19 cellular contexts compared by ENCODE assay signal in the genomic region with DNA sequence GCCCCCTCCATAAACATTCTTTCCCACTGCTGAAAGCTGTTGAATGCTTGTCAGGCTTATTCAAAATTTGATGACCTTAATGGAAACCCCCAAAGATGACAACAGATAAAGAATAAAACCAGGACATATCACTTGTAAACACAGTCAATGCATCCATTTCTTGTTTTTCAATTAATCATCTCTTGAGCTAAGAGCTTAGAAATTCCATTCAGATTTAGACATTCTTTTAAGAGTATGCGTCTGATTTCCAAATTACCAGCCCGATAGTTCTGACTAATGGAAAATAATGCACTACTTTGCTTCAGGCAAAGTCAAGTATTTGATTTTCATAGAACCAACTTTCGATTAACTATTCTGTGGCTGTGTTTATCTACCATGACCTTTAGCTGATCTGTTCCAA.
DNase-seq lines count a peak whose midpoint lies in the region; ATAC-seq, FAIRE-seq and TF ChIP-seq lines count a peak whose summit lies in the region.
"Had no signal": no experiment of that assay in that cellular context is flagged by ENCODE, and none has a peak within 500 bp of the region (broad histone marks: within the 10 kb centered on the region; RNA-seq: fewer than 3 reads in every experiment).

No MANE protein-coding gene starts in this region.

- peak; percentile 66 for FAIRE-seq in bronchial epithelial cell (lab: Jason Lieb, UNC)
- FAIRE-seq: K562 had no signal

- no peaks in the 10 kb centered on the region for H3K9me2 ChIP-seq in PC-9 (ENCODE audit: insufficient read depth)

- H3K9me3 Mint-ChIP-seq in activated CD8-positive, alpha-beta T cell treated with anti-CD3 and anti-CD28 coated beads for 36 hours: peaks cover 5% of the 10 kb centered on the region
- H3K9me3 Mint-ChIP-seq in activated CD8-positive, alpha-beta T cell treated with anti-CD3 and anti-CD28 coated beads, Interleukin-2, amount 10 ng/mL, durations not matched to agents 7 days and 5 days (ENCODE audit: insufficient read depth): peaks cover 12% of the 10 kb centered on the region
- peaks cover 11% of the 10 kb centered on the region for H3K9me3 Mint-ChIP-seq in osteocyte (ENCODE audit: unreplicated experiment)
- H3K9me3 Mint-ChIP-seq: natural killer cell had no signal

- H3K4me1 Mint-ChIP-seq in activated CD8-positive, alpha-beta T cell treated with anti-CD3 and anti-CD28 coated beads for 36 hours (ENCODE audit: low read depth): peaks cover 43% of the 10 kb centered on the region
- peaks cover 2% of the 10 kb centered on the region for H3K4me1 Mint-ChIP-seq in activated CD8-positive, alpha-beta T cell treated with anti-CD3 and anti-CD28 coated beads, Interleukin-2, amount 10 ng/mL, durations not matched to agents 7 days and 5 days (ENCODE audit: low read depth)
- peaks cover 40% of the 10 kb centered on the region for H3K4me1 Mint-ChIP-seq in osteocyte (ENCODE audit: unreplicated experiment)

- H3K27ac Mint-ChIP-seq in activated CD8-positive, alpha-beta T cell treated with anti-CD3 and anti-CD28 coated beads for 36 hours: peak overlapping the region; percentile 81
- H3K27ac Mint-ChIP-seq in activated CD8-positive, alpha-beta T cell treated with anti-CD3 and anti-CD28 coated beads, Interleukin-2, amount 10 ng/mL, durations not matched to agents 7 days and 5 days: no peak overlapping the region
- H3K27ac Mint-ChIP-seq in osteocyte (ENCODE audit: unreplicated experiment): peak overlapping the region; percentile 81
- H3K27ac Mint-ChIP-seq: natural killer cell had no signal

- H3K36me3 ChIP-seq in PC-9 (ENCODE audit: low read depth) (0 out of 2 replicates have a peak, but pooled peaks cover 8% of the 10 kb centered on the region), bronchial epithelial cell (ENCODE audit: control insufficient read depth, insufficient read depth, low read length) (no peaks in the 10 kb centered on the region)
- H3K36me3 ChIP-seq: esophagus muscularis mucosa, thyroid gland had no signal

- TF ChIP-seq CTCF in activated CD8-positive, alpha-beta T cell treated with anti-CD3 and anti-CD28 coated beads for 36 hours (IDR thresholded peaks at IDR 0.05): no peak
- no peak for TF ChIP-seq CTCF in PC-9 (conservative IDR thresholded peaks at IDR 0.05)
- no peak for TF ChIP-seq CTCF in bronchial epithelial cell (IDR thresholded peaks at IDR 0.05; ENCODE audit: insufficient read depth, low read length, severe bottlenecking)
- no peak for TF ChIP-seq CTCF in osteocyte (IDR thresholded peaks at IDR 0.05)

- peaks cover 5% of the 10 kb centered on the region; the same call in 1 of the 2 replicates for H3K9me3 ChIP-seq in PC-9 (ENCODE audit: insufficient read depth, low read depth)
- H3K9me3 ChIP-seq: esophagus muscularis mucosa, psoas muscle, thyroid gland had no signal

- no peaks in the 10 kb centered on the region for H4K20me1 ChIP-seq in PC-9 (ENCODE audit: insufficient read depth)

- intact Hi-C loops in activated CD8-positive, alpha-beta T cell treated with anti-CD3 and anti-CD28 coated beads for 36 hours (cut with micrococcal nuclease): no loop called here
- intact Hi-C loops in PC-9 (cut with micrococcal nuclease; ENCODE audit: unreplicated experiment): loop anchor here (5.0 kb wide), 1 partner anchor 33 kb away; no protein-coding TSS in a partner anchor

- H3K4me2 ChIP-seq in PC-9: peak overlapping the region; percentile 29; the same call in 1 of the 2 replicates

- H3K36me3 Mint-ChIP-seq in activated CD8-positive, alpha-beta T cell treated with anti-CD3 and anti-CD28 coated beads for 36 hours (ENCODE audit: low read depth): peaks cover 5% of the 10 kb centered on the region
- peaks cover 4% of the 10 kb centered on the region for H3K36me3 Mint-ChIP-seq in activated CD8-positive, alpha-beta T cell treated with anti-CD3 and anti-CD28 coated beads, Interleukin-2, amount 10 ng/mL, durations not matched to agents 7 days and 5 days (ENCODE audit: low read depth)
- H3K36me3 Mint-ChIP-seq in osteocyte (ENCODE audit: unreplicated experiment): peaks cover 6% of the 10 kb centered on the region
- H3K36me3 Mint-ChIP-seq: natural killer cell had no signal

- BruUV-seq in PC-9 (replicated peaks; lab: Mats Ljungman, UMichigan): no TSS peak

- peak overlapping the region; percentile 86 for H3K27ac ChIP-seq in PC-9
- H3K27ac ChIP-seq: esophagus muscularis mucosa, psoas muscle, SK-N-MC, thyroid gland had no signal

- H3K4me3 Mint-ChIP-seq in activated CD8-positive, alpha-beta T cell treated with anti-CD3 and anti-CD28 coated beads for 36 hours: no peak overlapping the region
- H3K4me3 Mint-ChIP-seq in activated CD8-positive, alpha-beta T cell treated with anti-CD3 and anti-CD28 coated beads, Interleukin-2, amount 10 ng/mL, durations not matched to agents 7 days and 5 days: no peak overlapping the region
- H3K4me3 Mint-ChIP-seq in osteocyte (ENCODE audit: unreplicated experiment): no peak overlapping the region
- H3K4me3 Mint-ChIP-seq: natural killer cell had no signal

- POLR2A ChIA-PET in activated CD8-positive, alpha-beta T cell treated with anti-CD3 and anti-CD28 coated beads for 36 hours (lab: Charles Lee): no interaction called here
- POLR2A ChIA-PET in activated CD8-positive, alpha-beta T cell treated with anti-CD3 and anti-CD28 coated beads, Interleukin-2, amount 10 ng/mL, durations not matched to agents 7 days and 5 days (lab: Charles Lee): no interaction called here
- POLR2A ChIA-PET in PC-9 (lab: Charles Lee; ENCODE audit: unreplicated experiment): no interaction called here

- peaks cover 20% of the 10 kb centered on the region; the same call in 1 of the 2 replicates for H3F3A ChIP-seq in PC-9 (ENCODE audit: insufficient read depth, low read depth)

- no peak for DNase-seq in activated CD8-positive, alpha-beta T cell treated with anti-CD3 and anti-CD28 coated beads for 36 hours
- no peak for DNase-seq in activated CD8-positive, alpha-beta T cell treated with anti-CD3 and anti-CD28 coated beads, Interleukin-2, amount 10 ng/mL, durations not matched to agents 7 days and 5 days
- DNase-seq in PC-9: peak in 1 of 2 experiments; percentile 79
- DNase-seq in bronchial epithelial cell (ENCODE audit: low read depth): peak; percentile 90
- DNase-seq in osteocyte (ENCODE audit: extremely low spot score, unreplicated experiment): no peak
- no peak for DNase-seq in NCI-H2227 (lab: John Stamatoyannopoulos, UW; ENCODE audit: unreplicated experiment)
- no peak for DNase-seq in stimulated activated CD4-positive, alpha-beta T cell treated with anti-CD3 and anti-CD28 coated beads, Interleukin-12 subunit alpha, Interleukin-12 subunit beta, amount 100 ng/mL, for 4 hours
- DNase-seq: anterior cingulate cortex, dermis blood vessel endothelial cell, GDM1, natural killer cell, NCI-H1436, NCI-H446 treated with DMSO at 0.1 percent for 48 hours, psoas muscle, thyroid gland had no signal

- no peaks in the 10 kb centered on the region for H3K27me3 Mint-ChIP-seq in activated CD8-positive, alpha-beta T cell treated with anti-CD3 and anti-CD28 coated beads for 36 hours
- H3K27me3 Mint-ChIP-seq in activated CD8-positive, alpha-beta T cell treated with anti-CD3 and anti-CD28 coated beads, Interleukin-2, amount 10 ng/mL, durations not matched to agents 7 days and 5 days (ENCODE audit: low read depth): peaks cover 4% of the 10 kb centered on the region
- no peaks in the 10 kb centered on the region for H3K27me3 Mint-ChIP-seq in osteocyte (ENCODE audit: unreplicated experiment)

- CTCF ChIA-PET in activated CD8-positive, alpha-beta T cell treated with anti-CD3 and anti-CD28 coated beads for 36 hours (lab: Charles Lee): interaction anchor here (1.0 to 2.2 kb wide), 2 partner anchors 9 to 11 kb away, joined by 4 to 8 read pairs; no protein-coding TSS in a partner anchor
- CTCF ChIA-PET in activated CD8-positive, alpha-beta T cell treated with anti-CD3 and anti-CD28 coated beads, Interleukin-2, amount 10 ng/mL, durations not matched to agents 7 days and 5 days (lab: Charles Lee): no interaction called here
- CTCF ChIA-PET in PC-9 (lab: Charles Lee): no interaction called here

- no peaks in the 10 kb centered on the region for H3K79me2 ChIP-seq in PC-9 (ENCODE audit: low read depth)

- H3K4me1 ChIP-seq in PC-9 (replicated peaks; ENCODE audit: insufficient read depth): peaks cover 17% of the 10 kb centered on the region
- H3K4me1 ChIP-seq: esophagus muscularis mucosa, psoas muscle, thyroid gland had no signal

- peak overlapping the region; percentile 58; the same call in 1 of the 2 replicates for H2AFZ ChIP-seq in PC-9

- no peak for ATAC-seq in activated CD8-positive, alpha-beta T cell treated with anti-CD3 and anti-CD28 coated beads for 36 hours
- ATAC-seq in activated CD8-positive, alpha-beta T cell treated with anti-CD3 and anti-CD28 coated beads, Interleukin-2, amount 10 ng/mL, durations not matched to agents 7 days and 5 days: no peak
- ATAC-seq in HG03280 (IDR thresholded peaks at IDR 0.05; ENCODE audit: unreplicated experiment): no peak
- ATAC-seq: K562, natural killer cell, psoas muscle had no signal

- H3K4me3 ChIP-seq in PC-9 (no peak overlapping the region), bronchial epithelial cell (ENCODE audit: low read depth, low read length) (no peak overlapping the region)
- H3K4me3 ChIP-seq: esophagus muscularis mucosa, K562, psoas muscle, SK-N-MC, thyroid gland had no signal

- H3K27me3 ChIP-seq in PC-9 (ENCODE audit: insufficient read depth, low read depth) (no peaks in the 10 kb centered on the region), bronchial epithelial cell (ENCODE audit: control insufficient read depth, insufficient read depth, low read length) (no peaks in the 10 kb centered on the region)
- H3K27me3 ChIP-seq: thyroid gland had no signal
